Comparison of ENCODE assay signal across 15 cellular contexts in genomic region chr7:101913247-101913721, GRCh38.
A peak's percentile ranks its signal among the peaks of the same experiment; 100 is the strongest.
DNase-seq lines count a peak whose midpoint lies in the region; ATAC-seq and TF ChIP-seq lines count a peak whose summit lies in the region.
"Had no signal": no experiment of that assay in that cellular context is flagged by ENCODE, and none has a peak within 500 bp of the region (broad histone marks: within the 10 kb centered on the region; RNA-seq: fewer than 3 reads in every experiment).

No MANE protein-coding gene starts in this region.

- no peak overlapping the region for H3K27ac Mint-ChIP-seq in activated naive CD8-positive, alpha-beta T cell treated with anti-CD3 and anti-CD28 coated beads, Interleukin-2, amount 50 U/mL, for 24 hours
- no peak overlapping the region for H3K27ac Mint-ChIP-seq in activated naive CD8-positive, alpha-beta T cell treated with anti-CD3 and anti-CD28 coated beads for 36 hours
- no peak overlapping the region for H3K27ac Mint-ChIP-seq in nephron progenitor cell
- H3K27ac Mint-ChIP-seq: activated CD4-positive, alpha-beta T cell treated with anti-CD3 and anti-CD28 coated beads for 36 hours had no signal

- ATAC-seq in activated naive CD8-positive, alpha-beta T cell treated with anti-CD3 and anti-CD28 coated beads, Interleukin-2, amount 50 U/mL, for 24 hours: peak; percentile 27
- ATAC-seq in GM19395 (IDR thresholded peaks at IDR 0.05; ENCODE audit: unreplicated experiment): no peak
- ATAC-seq: activated CD4-positive, alpha-beta T cell treated with anti-CD3 and anti-CD28 coated beads for 36 hours; naive thymus-derived CD4-positive, alpha-beta T cell had no signal

- H3K27ac ChIP-seq in esophagus squamous epithelium (peak overlapping the region in 3 of 4 donors; percentile 10 to 72 (median 10)), ovary (peak overlapping the region; percentile 73 to 99), uterus (peak overlapping the region; percentile 87 to 91)
- H3K27ac ChIP-seq: 22Rv1 had no signal

- H3K36me3 ChIP-seq in esophagus squamous epithelium: peaks cover 0 to 26% (median 0%) of the 10 kb centered on the region in 3 donors
- H3K36me3 ChIP-seq in ovary: no peaks in the 10 kb centered on the region
- no peaks in the 10 kb centered on the region for H3K36me3 ChIP-seq in uterus

- H3K4me3 Mint-ChIP-seq in activated naive CD8-positive, alpha-beta T cell treated with anti-CD3 and anti-CD28 coated beads, Interleukin-2, amount 50 U/mL, for 24 hours: no peak overlapping the region
- H3K4me3 Mint-ChIP-seq in activated naive CD8-positive, alpha-beta T cell treated with anti-CD3 and anti-CD28 coated beads for 36 hours: no peak overlapping the region
- H3K4me3 Mint-ChIP-seq in nephron progenitor cell: no peak overlapping the region
- H3K4me3 Mint-ChIP-seq: activated CD4-positive, alpha-beta T cell treated with anti-CD3 and anti-CD28 coated beads for 36 hours had no signal

- TF ChIP-seq POLR2A in esophagus squamous epithelium (IDR thresholded peaks at IDR 0.05) (no peak), ovary (IDR thresholded peaks at IDR 0.05) (no peak), uterus (IDR thresholded peaks at IDR 0.05) (no peak)

- no peaks in the 10 kb centered on the region for H3K9me3 Mint-ChIP-seq in activated naive CD8-positive, alpha-beta T cell treated with anti-CD3 and anti-CD28 coated beads, Interleukin-2, amount 50 U/mL, for 24 hours
- H3K9me3 Mint-ChIP-seq in activated naive CD8-positive, alpha-beta T cell treated with anti-CD3 and anti-CD28 coated beads for 36 hours: no peaks in the 10 kb centered on the region
- no peaks in the 10 kb centered on the region for H3K9me3 Mint-ChIP-seq in nephron progenitor cell
- H3K9me3 Mint-ChIP-seq: naive thymus-derived CD4-positive, alpha-beta T cell had no signal

- no peak for DNase-seq in activated naive CD8-positive, alpha-beta T cell treated with anti-CD3 and anti-CD28 coated beads, Interleukin-2, amount 50 U/mL, for 24 hours
- no peak for DNase-seq in activated naive CD8-positive, alpha-beta T cell treated with anti-CD3 and anti-CD28 coated beads for 36 hours
- DNase-seq in esophagus squamous epithelium (lab: John Stamatoyannopoulos, UW) (no peak), ovary (peak; percentile 43 to 68 (median 64)), uterus (peak; percentile 49 to 57), nephron progenitor cell (no peak), DMS153 (lab: John Stamatoyannopoulos, UW) (no peak)
- DNase-seq: activated CD4-positive, alpha-beta T cell treated with anti-CD3 and anti-CD28 coated beads for 36 hours; activated CD8-positive, alpha-beta memory T cell treated with anti-CD3 and anti-CD28 coated beads, Interleukin-2, amount 50 U/mL, for 4 hours; activated gamma-delta T cell; DMS53; naive thymus-derived CD4-positive, alpha-beta T cell; NCI-H1436 treated with DMSO at 0.1 percent for 48 hours had no signal

- WGBS in esophagus squamous epithelium, 2 donors: 85 to 88% methylated on average over 18 to 21 of the region's 24 CpGs
- WGBS in ovary, 3 donors: 18 to 32% (median 24%) methylated on average over 21 to 24 of the region's 24 CpGs

- H3K4me1 ChIP-seq in esophagus squamous epithelium (peaks cover 0 to 29% (median 16%) of the 10 kb centered on the region in 3 donors), ovary (ENCODE audit: insufficient read depth) (peaks cover 29% of the 10 kb centered on the region), uterus (peaks cover 10 to 11% of the 10 kb centered on the region in 2 donors)

- TF ChIP-seq CTCF in esophagus squamous epithelium (IDR thresholded peaks at IDR 0.05): no peak
- no peak for TF ChIP-seq CTCF in ovary (IDR thresholded peaks at IDR 0.05)
- TF ChIP-seq CTCF in uterus (IDR thresholded peaks at IDR 0.05): no peak
- no peak for TF ChIP-seq CTCF in nephron progenitor cell (IDR thresholded peaks at IDR 0.05)

- intact Hi-C loops in esophagus squamous epithelium (cut with DNase I): no loop called here
- intact Hi-C loops in ovary (cut with DNase I): loop anchor here in 1 of 4 donors (5.0 kb wide), 1 partner anchor 101 kb away; no protein-coding TSS in a partner anchor
- intact Hi-C loops in uterus (cut with DNase I; ENCODE audit: low total_unique reads): no loop called here

- no peaks in the 10 kb centered on the region for H3K27me3 ChIP-seq in esophagus squamous epithelium
- no peaks in the 10 kb centered on the region for H3K27me3 ChIP-seq in ovary
- H3K27me3 ChIP-seq in uterus: no peaks in the 10 kb centered on the region

- H3K36me3 Mint-ChIP-seq in activated naive CD8-positive, alpha-beta T cell treated with anti-CD3 and anti-CD28 coated beads, Interleukin-2, amount 50 U/mL, for 24 hours (ENCODE audit: low read depth): peaks cover 4% of the 10 kb centered on the region
- peaks cover 3% of the 10 kb centered on the region for H3K36me3 Mint-ChIP-seq in activated naive CD8-positive, alpha-beta T cell treated with anti-CD3 and anti-CD28 coated beads for 36 hours
- H3K36me3 Mint-ChIP-seq in nephron progenitor cell (ENCODE audit: low read depth): peaks cover 30% of the 10 kb centered on the region

- no peaks in the 10 kb centered on the region for H3K9me3 ChIP-seq in esophagus squamous epithelium
- H3K9me3 ChIP-seq in ovary: no peaks in the 10 kb centered on the region
- H3K9me3 ChIP-seq in uterus: no peaks in the 10 kb centered on the region

- no peak for TF ChIP-seq EP300 in ovary (IDR thresholded peaks at IDR 0.05)

- H3K4me1 Mint-ChIP-seq in activated naive CD8-positive, alpha-beta T cell treated with anti-CD3 and anti-CD28 coated beads, Interleukin-2, amount 50 U/mL, for 24 hours: peaks cover 8% of the 10 kb centered on the region
- H3K4me1 Mint-ChIP-seq in activated naive CD8-positive, alpha-beta T cell treated with anti-CD3 and anti-CD28 coated beads for 36 hours: peaks cover 7% of the 10 kb centered on the region
- peaks cover 55% of the 10 kb centered on the region for H3K4me1 Mint-ChIP-seq in nephron progenitor cell

- H3K4me3 ChIP-seq in esophagus squamous epithelium: peak overlapping the region in 2 of 4 donors; percentile 13 to 28
- H3K4me3 ChIP-seq in ovary: peak overlapping the region; percentile 21
- peak overlapping the region; percentile 19 to 27 for H3K4me3 ChIP-seq in uterus

- no peaks in the 10 kb centered on the region for H3K27me3 Mint-ChIP-seq in activated naive CD8-positive, alpha-beta T cell treated with anti-CD3 and anti-CD28 coated beads, Interleukin-2, amount 50 U/mL, for 24 hours
- no peaks in the 10 kb centered on the region for H3K27me3 Mint-ChIP-seq in activated naive CD8-positive, alpha-beta T cell treated with anti-CD3 and anti-CD28 coated beads for 36 hours
- H3K27me3 Mint-ChIP-seq in nephron progenitor cell (ENCODE audit: low read depth, poor library complexity): no peaks in the 10 kb centered on the region
- H3K27me3 Mint-ChIP-seq: activated CD4-positive, alpha-beta T cell treated with anti-CD3 and anti-CD28 coated beads for 36 hours; naive thymus-derived CD4-positive, alpha-beta T cell had no signal

Comparison
In these comparisons a context has a peak if more than half of its experiments do, and no peak if none do; other contexts are left out.
1. DNase-seq: peak in ovary (5 of 5) and uterus (2 of 2); none in activated naive CD8-positive, alpha-beta T cell treated with anti-CD3 and anti-CD28 coated beads, Interleukin-2, amount 50 U/mL, for 24 hours (single experiment), activated naive CD8-positive, alpha-beta T cell treated with anti-CD3 and anti-CD28 coated beads for 36 hours (single experiment), esophagus squamous epithelium (single experiment), nephron progenitor cell (single experiment) and DMS153 (single experiment).
2. H3K27ac ChIP-seq: peak in every context shown above with its lines; median percentile 89 in uterus; 86 in ovary; 10 in esophagus squamous epithelium.